ENCODE assay signal across 8 cellular contexts in genomic region chr2:97935719-97936161, GRCh38.
DNase-seq lines count a peak whose midpoint lies in the region; ATAC-seq lines count a peak whose summit lies in the region.

No MANE protein-coding gene starts in this region.

- in situ Hi-C loops in KBM-7 (cut with MboI; ENCODE audit: low pct_unique_long_range_greater_than_20kb, low sequenced_read_pairs), result no loop called here

- ATAC-seq in sciatic nerve (peak; percentile 68), GM18519 (IDR thresholded peaks at IDR 0.05; ENCODE audit: low FRiP score, unreplicated experiment) (no peak)

- intact Hi-C loops in sciatic nerve (cut with DNase I), result no loop called here

- DNase-seq in NCI-H510A treated with DMSO at 0.1 percent for 48 hours (lab: John Stamatoyannopoulos, UW) (peak; percentile 37), NCI-H510A (lab: John Stamatoyannopoulos, UW) (no peak), KBM-7 (peak; percentile 19), dedifferentiated amniotic fluid mesenchymal stem cell (ENCODE audit: extremely low spot score) (peak; percentile 71), sciatic nerve (ENCODE audit: low spot score) (no peak), anterior cingulate cortex (lab: John Stamatoyannopoulos, UW) (no peak), NCI-H187 (lab: John Stamatoyannopoulos, UW) (no peak)

Comparison
In these comparisons a context has a peak if more than half of its experiments do, and no peak if none do; other contexts are left out.
1. DNase-seq: peak in NCI-H510A treated with DMSO at 0.1 percent for 48 hours (single experiment), KBM-7 (single experiment) and dedifferentiated amniotic fluid mesenchymal stem cell (single experiment); none in NCI-H510A (single experiment), sciatic nerve (single experiment), anterior cingulate cortex (0 of 58) and NCI-H187 (0 of 2).